Comparison of ENCODE assay signal across 8 cellular contexts in the genomic region with DNA sequence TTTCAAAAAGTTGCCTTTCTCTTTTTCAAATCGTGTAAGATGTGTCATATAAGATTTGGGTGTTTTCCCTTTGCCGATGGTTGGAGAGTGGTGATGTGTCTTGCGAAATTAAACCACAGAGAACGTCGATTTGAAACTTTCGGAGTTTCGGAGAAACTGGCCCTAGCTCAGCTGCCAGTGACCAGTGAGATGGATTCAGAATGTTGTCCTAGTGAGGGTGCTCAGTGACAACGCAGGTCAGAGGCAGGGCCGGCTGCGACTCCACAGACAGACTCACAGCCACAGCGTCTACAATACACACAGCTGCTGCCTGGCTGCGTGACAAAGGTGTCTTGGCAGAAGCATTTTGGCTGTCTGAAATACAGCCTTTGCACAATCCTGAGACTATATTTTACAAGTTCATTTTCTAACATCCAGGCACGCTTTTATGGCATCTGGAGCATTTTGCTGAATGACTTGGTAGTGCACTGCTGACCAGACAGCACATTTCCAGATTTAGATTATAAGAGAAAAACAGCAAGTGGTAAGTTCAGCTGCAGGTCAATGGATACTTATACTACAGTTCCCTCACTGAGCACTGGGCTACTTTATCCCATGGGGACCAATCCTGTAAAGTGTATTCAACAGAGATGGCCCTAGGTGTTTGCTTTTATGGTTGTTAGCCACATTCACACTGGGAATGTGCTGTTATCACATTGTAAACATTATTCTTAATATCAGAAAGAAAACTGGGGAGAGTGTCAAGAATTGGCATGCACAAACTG.
DNase-seq lines count a peak whose midpoint lies in the region; ATAC-seq and TF ChIP-seq lines count a peak whose summit lies in the region.

No MANE protein-coding gene starts in this region.

- peaks cover 3% of the 10 kb centered on the region for H3K9me3 Mint-ChIP-seq in activated T-cell treated with anti-CD3 and anti-CD28 coated beads, Interleukin-2, amount 50 U/mL, for 24 hours

- no peaks in the 10 kb centered on the region for H3K36me3 Mint-ChIP-seq in activated T-cell treated with anti-CD3 and anti-CD28 coated beads, Interleukin-2, amount 50 U/mL, for 24 hours (ENCODE audit: low read depth)

- H3K27me3 ChIP-seq in MM.1S (replicated peaks; ENCODE audit: insufficient read depth, low read length) (no peaks in the 10 kb centered on the region; the same call in 1 of the 2 replicates), tibial artery (no peaks in the 10 kb centered on the region)

- no peak overlapping the region for H3K9ac ChIP-seq in MM.1S (ENCODE audit: low read length)

- H3K79me2 ChIP-seq in MM.1S (ENCODE audit: low read length), result no peaks in the 10 kb centered on the region

- peaks cover 8% of the 10 kb centered on the region; the same call in 1 of the 2 replicates for H3F3A ChIP-seq in MM.1S (ENCODE audit: insufficient read depth, low read length)

- no peaks in the 10 kb centered on the region for H3K9me2 ChIP-seq in MM.1S (replicated peaks; ENCODE audit: insufficient read depth, low read length)

- no peak for ATAC-seq in HG02973 (IDR thresholded peaks at IDR 0.05; ENCODE audit: unreplicated experiment)
- ATAC-seq in HG03457 (IDR thresholded peaks at IDR 0.05; ENCODE audit: unreplicated experiment), result no peak

- DNase-seq in G401 (ENCODE audit: low spot score) (peak; percentile 14), MM.1S (peak; percentile 80), inferior parietal cortex (ENCODE audit: extremely low spot score) (peak; percentile 27), tibial artery (peak; percentile 74 to 75), COLO829 (ENCODE audit: low spot score) (no peak)
- DNase-seq in activated T-cell treated with anti-CD3 and anti-CD28 coated beads, Interleukin-2, amount 50 U/mL, for 24 hours, result peak; percentile 53

- H3K4me1 ChIP-seq in MM.1S (ENCODE audit: low read length) (peaks cover 9% of the 10 kb centered on the region; the same call in 1 of the 2 replicates), tibial artery (peaks cover 0 to 9% (median 5%) of the 10 kb centered on the region in 4 donors)

- H3K27ac ChIP-seq in MM.1S (ENCODE audit: low read length) (peak overlapping the region; percentile 20; the same call in 1 of the 2 replicates), tibial artery (no peak overlapping the region)

- H3K4me2 ChIP-seq in MM.1S (ENCODE audit: low read depth, low read length), result peak overlapping the region; percentile 43

- H3K36me3 ChIP-seq in MM.1S (replicated peaks; ENCODE audit: insufficient read depth, low read length) (no peaks in the 10 kb centered on the region), tibial artery (no peaks in the 10 kb centered on the region)

- in situ Hi-C loops in G401 (cut with HindIII; ENCODE audit: low sequenced_read_pairs), result no loop called here

- H3K9me3 ChIP-seq in MM.1S (replicated peaks; ENCODE audit: insufficient read depth, low read length), result no peaks in the 10 kb centered on the region
- peaks cover 0 to 3% (median 0%) of the 10 kb centered on the region in 3 donors for H3K9me3 ChIP-seq in tibial artery

- TF ChIP-seq CTCF in MM.1S (IDR thresholded peaks at IDR 0.05; ENCODE audit: low read length) (no peak), tibial artery (IDR thresholded peaks at IDR 0.05) (no peak)

- H3K4me3 Mint-ChIP-seq in activated T-cell treated with anti-CD3 and anti-CD28 coated beads, Interleukin-2, amount 50 U/mL, for 24 hours, result no peak overlapping the region

- H4K20me1 ChIP-seq in MM.1S (ENCODE audit: insufficient read depth, low read length), result no peaks in the 10 kb centered on the region

- no peak overlapping the region for H2AFZ ChIP-seq in MM.1S (ENCODE audit: low read length)

- peaks cover 63% of the 10 kb centered on the region for H3K4me1 Mint-ChIP-seq in activated T-cell treated with anti-CD3 and anti-CD28 coated beads, Interleukin-2, amount 50 U/mL, for 24 hours (ENCODE audit: low read depth)

- intact Hi-C loops in tibial artery (cut with DNase I; ENCODE audit: low total_unique reads), result no loop called here

- no peak overlapping the region for H3K27ac Mint-ChIP-seq in activated T-cell treated with anti-CD3 and anti-CD28 coated beads, Interleukin-2, amount 50 U/mL, for 24 hours

- peaks cover 45% of the 10 kb centered on the region for H3K27me3 Mint-ChIP-seq in activated T-cell treated with anti-CD3 and anti-CD28 coated beads, Interleukin-2, amount 50 U/mL, for 24 hours

- H3K4me3 ChIP-seq in MM.1S (ENCODE audit: low read length) (no peak overlapping the region), tibial artery (peak overlapping the region; percentile 0 to 5)
